In genomic region chr4:184080674-184081073, GRCh38 we compare ENCODE assay signal across 9 cellular contexts.
"Had no signal": no experiment of that assay in that cellular context is flagged by ENCODE, and none has a peak within 500 bp of the region (broad histone marks: within the 10 kb centered on the region; RNA-seq: fewer than 3 reads in every experiment).

No MANE protein-coding gene starts in this region.

- H3K27ac ChIP-seq: GM23248, HL-60 had no signal

- H3K27ac Mint-ChIP-seq: HFFc6 had no signal

- H3K36me3 ChIP-seq: HAP-1 had no signal

- DNase-seq: GM23248, GOT3, H7, HFFc6, IMR-90 had no signal

- H3K4me3 Mint-ChIP-seq: HFFc6 had no signal

- H3K4me3 ChIP-seq: GM23248, HAP-1, K562 had no signal

- H3K9me3 ChIP-seq: HAP-1 had no signal

- H3K9ac ChIP-seq: GM23248 had no signal

- H3K4me1 ChIP-seq: HAP-1 had no signal

- ATAC-seq: HCT116, K562 had no signal

- H2AFZ ChIP-seq: GM23248 had no signal
